In genomic region chr5:76807296-76807695, GRCh38 we compare ENCODE assay signal across 1 cellular context.
A peak's percentile ranks its signal among the peaks of the same experiment; 100 is the strongest.
TF ChIP-seq lines count a peak whose summit lies in the region.

No MANE protein-coding gene starts in this region.

TF ChIP-seq in SK-N-SH, 30 proteins besides CTCF, POLR2A, EP300 and RAD21 (continued from another document):
- no peak for TF ChIP-seq REST (IDR thresholded peaks at IDR 0.05; ENCODE audit: low read depth, low read length)
- 0 out of 2 replicates have a peak, but pooled peaks have one; percentile 18 for TF ChIP-seq RXRA (IDR thresholded peaks at IDR 0.05; ENCODE audit: borderline replicate concordance, low read depth)
- TF ChIP-seq FOSL2 (IDR thresholded peaks at IDR 0.05; ENCODE audit: borderline replicate concordance, low read depth), result peak; percentile 75; the same call in 1 of the 2 replicates
- TF ChIP-seq TCF12 (IDR thresholded peaks at IDR 0.05), result peak; percentile 59; the same call in 1 of the 2 replicates
- TF ChIP-seq SIN3A (IDR thresholded peaks at IDR 0.05; ENCODE audit: borderline replicate concordance, low read depth, low read length), result peak; percentile 52; the same call in 1 of the 2 replicates
- TF ChIP-seq, protein P1, sequence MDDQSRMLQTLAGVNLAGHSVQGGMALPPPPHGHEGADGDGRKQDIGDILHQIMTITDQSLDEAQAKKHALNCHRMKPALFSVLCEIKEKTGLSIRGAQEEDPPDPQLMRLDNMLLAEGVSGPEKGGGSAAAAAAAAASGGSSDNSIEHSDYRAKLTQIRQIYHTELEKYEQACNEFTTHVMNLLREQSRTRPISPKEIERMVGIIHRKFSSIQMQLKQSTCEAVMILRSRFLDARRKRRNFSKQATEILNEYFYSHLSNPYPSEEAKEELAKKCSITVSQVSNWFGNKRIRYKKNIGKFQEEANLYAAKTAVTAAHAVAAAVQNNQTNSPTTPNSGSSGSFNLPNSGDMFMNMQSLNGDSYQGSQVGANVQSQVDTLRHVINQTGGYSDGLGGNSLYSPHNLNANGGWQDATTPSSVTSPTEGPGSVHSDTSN (IDR thresholded peaks at IDR 0.05), result peak; percentile 75
- peak; percentile 24; the same call in 1 of the 2 replicates for TF ChIP-seq NFIC (IDR thresholded peaks at IDR 0.05; ENCODE audit: borderline replicate concordance)
- TF ChIP-seq RCOR1 (IDR thresholded peaks at IDR 0.05; ENCODE audit: low read length), result no peak
TF ChIP-seq in SK-N-SH: peak in this region for 8.
